Comparison of ENCODE assay signal across 24 cellular contexts in genomic region chr12:116177017-116177416, GRCh38.
"Had no signal": no experiment of that assay in that cellular context is flagged by ENCODE, and none has a peak within 500 bp of the region (broad histone marks: within the 10 kb centered on the region; RNA-seq: fewer than 3 reads in every experiment).

No MANE protein-coding gene starts in this region.

- H3K4me1 ChIP-seq: prostate gland had no signal

- H3K9me3 ChIP-seq: esophagus squamous epithelium, prostate gland, right atrium auricular region, stomach, tibial artery, upper lobe of left lung had no signal

- H3K4me2 ChIP-seq: neural progenitor cell, smooth muscle cell had no signal

- FAIRE-seq: endometrium, kidney, urothelium cell line had no signal

- H3K36me3 ChIP-seq: esophagus squamous epithelium, neural progenitor cell, prostate gland, right atrium auricular region, stomach, tibial artery, upper lobe of left lung had no signal

- H3K27me3 ChIP-seq: esophagus squamous epithelium, neural progenitor cell, right atrium auricular region, stomach, tibial artery, upper lobe of left lung had no signal

- H3K27ac ChIP-seq: esophagus squamous epithelium, neural progenitor cell, prostate gland, right atrium auricular region, stomach, tibial artery, upper lobe of left lung had no signal

- H3K4me3 Mint-ChIP-seq: effector memory CD8-positive, alpha-beta T cell; memory B cell; nephron; neural progenitor cell had no signal

- H3K9ac ChIP-seq: neural progenitor cell had no signal

- DNase-seq: cortex of kidney; effector memory CD8-positive, alpha-beta T cell; esophagus squamous epithelium; foreskin melanocyte; kidney; stimulated activated CD4-positive, alpha-beta T cell treated with anti-CD3 and anti-CD28 coated beads, Interleukin-12 subunit alpha, Interleukin-12 subunit beta, amount 100 ng/mL, for 4 hours; stimulated activated CD4-positive, alpha-beta T cell treated with anti-CD3 and anti-CD28 coated beads, Interleukin-1b, Interleukin-23, amount 100 ng/mL, for 48 hours; stimulated activated CD4-positive, alpha-beta T cell treated with anti-CD3 and anti-CD28 coated beads, Interleukin-4, amount 100 ng/mL, for 1 hour; stimulated activated CD8-positive, alpha-beta memory T cell treated with anti-CD3 and anti-CD28 coated beads, Interleukin-4, amount 100 ng/mL, for 48 hours; stimulated activated naive CD4-positive, alpha-beta T cell treated with Interleukin-2 at 50 U/mL for 16 hours; stomach; tibial artery; upper lobe of left lung had no signal

- H3K4me3 ChIP-seq: esophagus squamous epithelium, lung, neural progenitor cell, prostate gland, right atrium auricular region, smooth muscle cell, stomach, tibial artery, upper lobe of left lung had no signal

- H3K27ac Mint-ChIP-seq: nephron, neural progenitor cell had no signal

- H3K9me3 Mint-ChIP-seq: effector memory CD8-positive, alpha-beta T cell; memory B cell; nephron; neural progenitor cell had no signal

- ATAC-seq: effector memory CD8-positive, alpha-beta T cell; left lobe of liver; sciatic nerve had no signal

- H2AFZ ChIP-seq: neural progenitor cell had no signal

- H3K36me3 Mint-ChIP-seq: memory B cell, neural progenitor cell had no signal

- H3K27me3 Mint-ChIP-seq: effector memory CD8-positive, alpha-beta T cell; memory B cell had no signal
